10 cellular contexts compared by ENCODE assay signal in genomic region chr10:80509403-80510161, GRCh38. TPM values are rescaled to one million over a fixed set of nuclear protein-coding genes. Genes with fewer than 3 reads are reported as not detected.
DNase-seq lines count a peak whose midpoint lies in the region; ATAC-seq and TF ChIP-seq lines count a peak whose summit lies in the region.
"Had no signal": no experiment of that assay in that cellular context is flagged by ENCODE, and none has a peak within 500 bp of the region (broad histone marks: within the 10 kb centered on the region; RNA-seq: fewer than 3 reads in every experiment).

No MANE protein-coding gene starts in this region.

- H3K27me3 ChIP-seq in endodermal cell (ENCODE audit: control insufficient read depth, insufficient read depth, low read length, poor library complexity, severe bottlenecking), result no peaks in the 10 kb centered on the region

- H3K9me3 ChIP-seq in endodermal cell (ENCODE audit: control insufficient read depth, low read length) (no peaks in the 10 kb centered on the region), mesodermal cell (ENCODE audit: control insufficient read depth, low read length) (no peaks in the 10 kb centered on the region)

- TF ChIP-seq CTCF in AG10803 (conservative IDR thresholded peaks at IDR 0.05; ENCODE audit: low read length) (no peak), endodermal cell (conservative IDR thresholded peaks at IDR 0.05) (no peak)

- 79 to 86% methylated on average over 9 to 18 of the region's 18 CpGs for WGBS in endodermal cell (ENCODE audit: insufficient coverage in 1 of 2, insufficient read length in 1 of 2), 2 experiments
- WGBS in mesodermal cell (ENCODE audit: insufficient coverage in 2 of 2), 2 experiments, result 73 to 91% methylated on average over 14 to 17 of the region's 18 CpGs

- no peak overlapping the region for H3K9ac ChIP-seq in endodermal cell (ENCODE audit: extremely low read depth, low read length, poor library complexity, severe bottlenecking)

- peaks cover 25% of the 10 kb centered on the region for H3K4me1 Mint-ChIP-seq in endodermal cell

- no peak overlapping the region for H3K27ac ChIP-seq in endodermal cell (ENCODE audit: low read depth, low read length)
- H3K27ac ChIP-seq in mesodermal cell (ENCODE audit: low read depth, low read length, severe bottlenecking), result peak overlapping the region; percentile 60

- no peaks in the 10 kb centered on the region for H3K27me3 Mint-ChIP-seq in endodermal cell (ENCODE audit: insufficient read depth)

- H3K27ac Mint-ChIP-seq in endodermal cell, result no peak overlapping the region

- H3K36me3 ChIP-seq in endodermal cell (ENCODE audit: control insufficient read depth, insufficient read depth, low read length) (peaks cover 71% of the 10 kb centered on the region), mesodermal cell (ENCODE audit: control insufficient read depth, insufficient read depth, low read length) (peaks cover 72% of the 10 kb centered on the region)

- H3K4me1 ChIP-seq in endodermal cell (ENCODE audit: control insufficient read depth, insufficient read depth, low read length), result peaks cover 12% of the 10 kb centered on the region
- H3K4me1 ChIP-seq in mesodermal cell (ENCODE audit: control insufficient read depth, insufficient read depth, low read length, poor library complexity, severe bottlenecking), result peaks cover 53% of the 10 kb centered on the region

- peaks cover 71% of the 10 kb centered on the region for H3K36me3 Mint-ChIP-seq in endodermal cell (ENCODE audit: low read depth)

- H3K9me3 Mint-ChIP-seq in endodermal cell, result no peaks in the 10 kb centered on the region

- H3K4me3 Mint-ChIP-seq in endodermal cell, result no peak overlapping the region

- H3K4me3 ChIP-seq in AG10803 (ENCODE audit: low read length) (no peak overlapping the region), endodermal cell (ENCODE audit: low read length) (no peak overlapping the region), mesodermal cell (ENCODE audit: extremely low read depth, insufficient read depth, low read length, poor library complexity, severe bottlenecking) (no peak overlapping the region)

- ATAC-seq in HG03378 (IDR thresholded peaks at IDR 0.05; ENCODE audit: unreplicated experiment), result no peak
- ATAC-seq in GM18502 (IDR thresholded peaks at IDR 0.05; ENCODE audit: poor library complexity, unreplicated experiment), result no peak
- ATAC-seq: left colon had no signal

- peak; percentile 58 for DNase-seq in AG10803 (ENCODE audit: low read depth)
- peak; percentile 100 for DNase-seq in RPMI7951 (ENCODE audit: low read depth)
- DNase-seq in endodermal cell, result peak; percentile 79
- DNase-seq in globus pallidus (ENCODE audit: low spot score), result no peak
- no peak for DNase-seq in NOMO-1 treated with dmso at 0.1 percent for 144 hours (lab: John Stamatoyannopoulos, UW; ENCODE audit: unreplicated experiment)
- DNase-seq: left colon; stimulated activated CD8-positive, alpha-beta memory T cell treated with anti-CD3 and anti-CD28 coated beads, Interleukin-4, amount 100 ng/mL, for 48 hours had no signal

RNA-seq across cellular contexts. Expression of gene SH2D4B, which starts 28.1 kb away (rescaled TPM):
- total RNA-seq in RPMI7951 (2014; rRNA removed; shearing (Covaris generic)), result 0.10 TPM in 1 of 2 replicates, not detected in the other
- total RNA-seq in endodermal cell, result under 1 TPM in 1 of 2 donors, not detected in 1; 0.13 TPM
- polyA plus RNA-seq in endodermal cell (2013, experiment 1 of 2), result not detected
- 0.33 TPM for polyA plus RNA-seq in endodermal cell (2013, experiment 2 of 2)
- polyA plus RNA-seq in mesodermal cell (2013, experiment 1 of 2), result 0.26 TPM
- 0.35 TPM for polyA plus RNA-seq in mesodermal cell (2013, experiment 2 of 2)
- total RNA-seq: left colon had no signal

RNA-seq across cellular contexts. Expression of gene TSPAN14, which starts 55.5 kb away (rescaled TPM):
- 56.4 and 67.0 TPM in 2 replicates for total RNA-seq in RPMI7951 (2014; rRNA removed; shearing (Covaris generic))
- 100 to 1,000 TPM; 121 to 123 TPM for total RNA-seq in endodermal cell
- 142 TPM for polyA plus RNA-seq in endodermal cell (2013, experiment 1 of 2)
- polyA plus RNA-seq in endodermal cell (2013, experiment 2 of 2), result 127 TPM
- 117 TPM for polyA plus RNA-seq in mesodermal cell (2013, experiment 1 of 2)
- 90.6 TPM for polyA plus RNA-seq in mesodermal cell (2013, experiment 2 of 2)

Comparison
In these comparisons a context has a peak if more than half of its experiments do, and no peak if none do; other contexts are left out.
1. DNase-seq: peak in AG10803 (single experiment), RPMI7951 (single experiment) and endodermal cell (single experiment); none in globus pallidus (single experiment) and NOMO-1 treated with dmso at 0.1 percent for 144 hours (single experiment).